In the genomic region with DNA sequence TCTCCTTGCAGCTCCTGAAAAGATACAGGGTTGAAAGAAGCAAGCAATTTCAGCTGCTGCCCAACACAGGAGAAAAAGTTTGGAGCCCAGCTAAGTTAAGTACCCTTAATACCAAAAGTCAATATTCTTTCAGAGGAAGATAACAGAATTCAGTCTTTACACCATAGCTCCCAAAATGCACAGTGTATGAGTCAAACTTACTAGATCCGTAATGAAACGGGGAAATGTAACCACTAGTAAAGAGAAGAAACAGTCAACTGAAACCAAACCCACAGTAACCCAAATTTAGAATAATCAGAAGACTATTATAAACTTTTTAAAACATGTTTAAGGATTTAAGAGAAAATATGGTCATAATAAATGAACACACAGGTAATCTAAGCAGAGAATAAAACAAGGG, we compare ENCODE assay signal across 11 cellular contexts.
"Had no signal": no experiment of that assay in that cellular context is flagged by ENCODE, and none has a peak within 500 bp of the region (broad histone marks: within the 10 kb centered on the region; RNA-seq: fewer than 3 reads in every experiment).

No MANE protein-coding gene starts in this region.

- H3K4me1 Mint-ChIP-seq: activated CD4-positive, alpha-beta memory T cell treated with anti-CD3 and anti-CD28 coated beads, Interleukin-2, amount 10 ng/mL, durations not matched to agents 7 days and 5 days; activated naive CD8-positive, alpha-beta T cell treated with anti-CD3 and anti-CD28 coated beads for 36 hours had no signal

- H3K27me3 Mint-ChIP-seq: activated CD4-positive, alpha-beta memory T cell treated with anti-CD3 and anti-CD28 coated beads, Interleukin-2, amount 10 ng/mL, durations not matched to agents 7 days and 5 days; activated naive CD8-positive, alpha-beta T cell treated with anti-CD3 and anti-CD28 coated beads for 36 hours had no signal

- H3K27ac Mint-ChIP-seq: activated CD4-positive, alpha-beta memory T cell treated with anti-CD3 and anti-CD28 coated beads, Interleukin-2, amount 10 ng/mL, durations not matched to agents 7 days and 5 days had no signal

- DNase-seq: activated CD4-positive, alpha-beta memory T cell treated with anti-CD3 and anti-CD28 coated beads, Interleukin-2, amount 10 ng/mL, durations not matched to agents 7 days and 5 days; activated gamma-delta T cell treated with Interleukin-2 at 50 U/mL for 16 hours; activated naive CD8-positive, alpha-beta T cell treated with anti-CD3 and anti-CD28 coated beads for 36 hours; activated T-cell treated with anti-CD3 and anti-CD28 coated beads, Interleukin-2, amount 50 U/mL, for 48 hours; dorsolateral prefrontal cortex; hippocampal formation; sigmoid colon; stimulated activated CD4-positive, alpha-beta T cell treated with anti-CD3 and anti-CD28 coated beads, Interleukin-2, amount 100 ng/mL, for 24 hours; stimulated activated naive CD4-positive, alpha-beta T cell treated with Interleukin-2 at 50 U/mL for 16 hours; testis had no signal

- ATAC-seq: esophagus mucosa had no signal

- H3K4me3 Mint-ChIP-seq: activated CD4-positive, alpha-beta memory T cell treated with anti-CD3 and anti-CD28 coated beads, Interleukin-2, amount 10 ng/mL, durations not matched to agents 7 days and 5 days; activated naive CD8-positive, alpha-beta T cell treated with anti-CD3 and anti-CD28 coated beads for 36 hours had no signal
